In the genomic region with DNA sequence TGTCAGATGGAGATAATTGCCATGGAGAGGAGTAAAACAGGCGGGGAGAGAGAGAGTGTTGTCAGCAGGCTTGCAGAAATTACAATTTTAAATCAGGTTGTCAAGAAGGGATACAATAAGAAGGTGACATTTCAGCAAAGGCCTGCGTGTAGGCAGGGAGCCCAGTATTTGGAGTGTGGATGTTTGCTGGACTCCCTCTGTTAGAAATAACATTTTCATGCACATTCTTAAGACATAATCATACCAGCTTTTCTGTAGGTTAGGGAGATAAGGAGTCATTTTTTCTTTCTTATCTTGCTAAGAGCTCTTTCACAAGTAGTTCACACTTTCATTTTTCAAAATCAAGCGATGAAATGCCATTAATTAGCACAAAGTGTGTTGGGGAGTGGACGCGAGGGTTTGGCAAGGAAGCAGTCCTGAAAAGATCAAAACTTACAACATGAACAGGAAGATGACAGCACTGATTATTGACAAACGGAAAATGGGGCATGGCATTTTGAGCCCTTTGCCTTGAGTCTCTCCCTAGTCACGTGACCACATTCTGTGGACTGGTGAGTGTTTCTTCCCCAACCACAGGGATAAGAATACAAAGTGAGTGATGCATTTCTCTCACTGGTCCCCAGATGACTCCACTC, we compare ENCODE assay signal across 14 cellular contexts.
DNase-seq lines count a peak whose midpoint lies in the region; ATAC-seq and TF ChIP-seq lines count a peak whose summit lies in the region.
"Had no signal": no experiment of that assay in that cellular context is flagged by ENCODE, and none has a peak within 500 bp of the region (broad histone marks: within the 10 kb centered on the region; RNA-seq: fewer than 3 reads in every experiment).

No MANE protein-coding gene starts in this region.

- no peak overlapping the region for H3K4me3 ChIP-seq in endodermal cell (ENCODE audit: low read length)

- DNase-seq in GM03348 (ENCODE audit: low spot score) (peak; percentile 11), OCI-M1 (lab: John Stamatoyannopoulos, UW) (peak; percentile 77), endodermal cell (peak; percentile 14), pons (ENCODE audit: low spot score) (peak; percentile 33), HuH-7 (ENCODE audit: low spot score) (no peak)
- DNase-seq: cerebellar nuclear complex; hippocampal formation; naive thymus-derived CD8-positive, alpha-beta T cell; NCI-H2081; SHP77; stimulated activated CD4-positive, alpha-beta T cell treated with anti-CD3 and anti-CD28 coated beads, Interleukin-4, amount 100 ng/mL, for 4 hours had no signal

- H3K9me3 ChIP-seq in endodermal cell (ENCODE audit: control insufficient read depth, low read length) = no peaks in the 10 kb centered on the region

- H3K27ac Mint-ChIP-seq in endodermal cell = no peak overlapping the region

- no peak overlapping the region for H3K9ac ChIP-seq in endodermal cell (ENCODE audit: extremely low read depth, low read length, poor library complexity, severe bottlenecking)

- H3K4me1 ChIP-seq in endodermal cell (ENCODE audit: control insufficient read depth, insufficient read depth, low read length) = no peaks in the 10 kb centered on the region

- H3K36me3 ChIP-seq in endodermal cell (ENCODE audit: control insufficient read depth, insufficient read depth, low read length) = no peaks in the 10 kb centered on the region

- no peaks in the 10 kb centered on the region for H3K9me3 Mint-ChIP-seq in endodermal cell

- H3K27ac ChIP-seq in endodermal cell (ENCODE audit: low read depth, low read length) = peak overlapping the region; percentile 88

- H3K27me3 ChIP-seq in endodermal cell (ENCODE audit: control insufficient read depth, insufficient read depth, low read length, poor library complexity, severe bottlenecking) = peaks cover 18% of the 10 kb centered on the region

- H3K4me3 Mint-ChIP-seq in endodermal cell = no peak overlapping the region
- H3K4me3 Mint-ChIP-seq: naive thymus-derived CD8-positive, alpha-beta T cell had no signal

- peaks cover 8% of the 10 kb centered on the region for H3K27me3 Mint-ChIP-seq in endodermal cell (ENCODE audit: insufficient read depth)
- H3K27me3 Mint-ChIP-seq: naive thymus-derived CD8-positive, alpha-beta T cell had no signal

- no peak for TF ChIP-seq CTCF in endodermal cell (conservative IDR thresholded peaks at IDR 0.05)

- H3K4me1 Mint-ChIP-seq in endodermal cell = peaks cover 17% of the 10 kb centered on the region

- no peaks in the 10 kb centered on the region for H3K36me3 Mint-ChIP-seq in endodermal cell (ENCODE audit: low read depth)
- H3K36me3 Mint-ChIP-seq: naive thymus-derived CD8-positive, alpha-beta T cell had no signal

- WGBS in endodermal cell (ENCODE audit: insufficient coverage in 1 of 2, insufficient read length in 1 of 2), 2 experiments = 90 to 91% methylated on average over 7 of the region's 7 CpGs

- ATAC-seq in HG03135 (IDR thresholded peaks at IDR 0.05; ENCODE audit: unreplicated experiment) = no peak
- ATAC-seq in HG03280 (IDR thresholded peaks at IDR 0.05; ENCODE audit: unreplicated experiment) = no peak
- no peak for ATAC-seq in GM21447 (IDR thresholded peaks at IDR 0.05; ENCODE audit: unreplicated experiment)
- ATAC-seq: naive thymus-derived CD8-positive, alpha-beta T cell had no signal
